ENCODE assay signal across 9 cellular contexts in the genomic region with DNA sequence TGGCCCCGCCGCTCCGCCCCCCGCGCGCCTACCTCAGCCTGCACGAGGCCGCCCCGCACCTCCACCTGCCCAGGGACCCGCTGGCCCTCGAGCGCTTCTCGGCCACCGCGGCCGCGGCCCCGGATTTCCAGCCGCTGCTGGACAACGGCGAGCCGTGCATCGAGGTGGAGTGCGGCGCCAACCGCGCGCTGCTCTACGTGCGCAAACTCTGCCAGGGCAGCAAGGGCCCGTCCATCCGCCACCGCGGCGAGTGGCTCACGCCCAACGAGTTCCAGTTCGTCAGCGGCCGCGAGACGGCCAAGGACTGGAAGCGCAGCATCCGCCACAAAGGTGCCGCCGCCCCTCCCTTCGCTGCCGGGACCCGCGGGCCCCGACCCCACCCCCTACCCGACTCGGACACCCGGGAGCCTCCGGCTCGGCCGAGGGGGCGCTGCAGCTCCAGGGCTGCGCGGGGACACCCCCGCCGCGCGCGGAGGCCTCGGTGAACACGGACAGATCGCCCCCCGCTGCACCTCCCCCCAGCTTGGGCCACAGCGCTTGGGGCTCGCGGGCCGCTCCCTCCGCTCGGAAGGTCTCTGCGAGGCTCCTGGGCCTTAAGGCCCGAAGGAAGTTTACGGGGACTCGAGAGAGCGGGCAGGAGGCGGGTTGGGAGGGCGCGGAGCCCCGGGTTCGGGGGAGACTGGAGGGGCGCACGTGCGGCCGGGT. TPM values are rescaled to one million over a fixed set of nuclear protein-coding genes. Genes with fewer than 3 reads are reported as not detected.
A peak's percentile ranks its signal among the peaks of the same experiment; 100 is the strongest.
DNase-seq lines count a peak whose midpoint lies in the region; TF ChIP-seq lines count a peak whose summit lies in the region.
"Had no signal": no experiment of that assay in that cellular context is flagged by ENCODE, and none has a peak within 500 bp of the region (broad histone marks: within the 10 kb centered on the region; RNA-seq: fewer than 3 reads in every experiment).

No MANE protein-coding gene starts in this region.

- H3K36me3 ChIP-seq in left ventricle myocardium inferior = no peaks in the 10 kb centered on the region
- no peaks in the 10 kb centered on the region for H3K36me3 ChIP-seq in spleen

- no peaks in the 10 kb centered on the region for H3K9me3 ChIP-seq in left ventricle myocardium inferior (replicated peaks)
- H3K9me3 ChIP-seq in spleen = no peaks in the 10 kb centered on the region

- WGBS in spleen, 5 donors = 0 to 1% (median 0%) methylated on average over 4 to 89 of the region's 89 CpGs

- DNase-seq in DMS53 (lab: John Stamatoyannopoulos, UW) = peak; percentile 80
- DNase-seq in DMS53 treated with DMSO at 0.1 percent for 48 hours (lab: John Stamatoyannopoulos, UW; ENCODE audit: unreplicated experiment) = no peak
- peak; percentile 37 for DNase-seq in RPMI7951 (ENCODE audit: low read depth)
- DNase-seq in left ventricle myocardium inferior = no peak
- no peak for DNase-seq in spleen
- DNase-seq in T-helper 9 cell = no peak
- no peak for DNase-seq in HPDE6-E6E7 (ENCODE audit: extremely low spot score)
- DNase-seq in NCI-H1048 (lab: John Stamatoyannopoulos, UW) = no peak

- H3K27me3 ChIP-seq in left ventricle myocardium inferior (ENCODE audit: low read depth) = peaks cover 98% of the 10 kb centered on the region
- H3K27me3 ChIP-seq in spleen (replicated peaks in 1 of 7) = peaks cover 0 to 100% (median 84%) of the 10 kb centered on the region in 7 donors

- TF ChIP-seq POLR2A in spleen (IDR thresholded peaks at IDR 0.05) = no peak

- H3K4me3 ChIP-seq in left ventricle myocardium inferior = peak overlapping the region; percentile 67
- peak overlapping the region; percentile 22 to 75 (median 53) for H3K4me3 ChIP-seq in spleen

- H3K27ac ChIP-seq in left ventricle myocardium inferior (replicated peaks) = no peak overlapping the region
- peak overlapping the region in 4 of 8 donors; percentile 28 to 80 (median 62) for H3K27ac ChIP-seq in spleen

- H3K4me1 ChIP-seq in left ventricle myocardium inferior = peaks cover 49% of the 10 kb centered on the region
- H3K4me1 ChIP-seq in spleen = peaks cover 21 to 70% (median 51%) of the 10 kb centered on the region in 6 donors

- intact Hi-C loops in left ventricle myocardium inferior (cut with micrococcal nuclease) = no loop called here
- intact Hi-C loops in spleen (cut with DNase I; ENCODE audit: low total_unique reads) = no loop called here

- TF ChIP-seq CTCF in left ventricle myocardium inferior (IDR thresholded peaks at IDR 0.05; ENCODE audit: borderline replicate concordance) (no peak), spleen (IDR thresholded peaks at IDR 0.05 in 8 of 11, conservative IDR thresholded peaks at IDR 0.05 in 3 of 11) (peak in 1 of 11 experiments; percentile 23)

RNA-seq across cellular contexts. Expression of gene SAMD11, which starts 1.0 kb away (rescaled TPM):
- 0.20 and 0.48 TPM in 2 replicates for total RNA-seq in RPMI7951 (2014; rRNA removed; shearing (Covaris generic))
- total RNA-seq in left ventricle myocardium inferior (2.4 TPM), spleen (10 to 100 TPM in 5 of 7 donors, 1 to 10 TPM in 2; 7.5 to 37.0 (median 18.1) TPM)
- polyA plus RNA-seq in spleen = 10 to 100 TPM in 2 of 3 donors, 1 to 10 TPM in 1; 7.7 to 33.2 (median 19.8) TPM
- total RNA-seq: T-helper 1 cell treated with Interleukin-12 subunit alpha and Interleukin-12 subunit beta and Interleukin-4 antibody, amounts not matched to agents 30 ng/mL and 1 ng/mL, for 36 hours had no signal

RNA-seq across cellular contexts. Expression of gene NOC2L, which starts 34.3 kb away (rescaled TPM):
- 68.1 and 71.6 TPM in 2 replicates for total RNA-seq in RPMI7951 (2014; rRNA removed; shearing (Covaris generic))
- total RNA-seq in left ventricle myocardium inferior (40.8 TPM), spleen (10 to 100 TPM; 26.2 to 61.1 (median 44.7) TPM)
- polyA plus RNA-seq in spleen = 10 to 100 TPM; 46.6 to 73.4 (median 52.8) TPM

RNA-seq across cellular contexts. Expression of gene KLHL17, which starts 35.6 kb away (rescaled TPM):
- total RNA-seq in RPMI7951 (2014; rRNA removed; shearing (Covaris generic)) = 5.0 and 5.4 TPM in 2 replicates
- 6.4 TPM for total RNA-seq in left ventricle myocardium inferior
- 10 to 100 TPM; 12.0 to 21.5 (median 18.7) TPM for total RNA-seq in spleen
- polyA plus RNA-seq in spleen = 10 to 100 TPM; 14.1 to 31.6 (median 26.0) TPM

RNA-seq across cellular contexts. Expression of gene PLEKHN1, which starts 41.5 kb away (rescaled TPM):
- 0.60 and 0.88 TPM in 2 replicates for total RNA-seq in RPMI7951 (2014; rRNA removed; shearing (Covaris generic))
- total RNA-seq in left ventricle myocardium inferior (not detected), spleen (1 to 10 TPM in 5 of 7 donors, under 1 TPM in 2; 0.65 to 2.2 (median 1.1) TPM)
- polyA plus RNA-seq in spleen = under 1 TPM; 0.17 to 0.80 (median 0.63) TPM

RNA-seq across cellular contexts. Expression of gene PERM1, which starts 57.1 kb away (rescaled TPM):
- total RNA-seq in RPMI7951 (2014; rRNA removed; shearing (Covaris generic)) = 0.12 TPM in 1 of 2 replicates, not detected in the other
- total RNA-seq in left ventricle myocardium inferior (160 TPM), spleen (under 1 TPM in 3 of 7 donors, not detected in 4; 0.39 to 0.85 (median 0.60) TPM)
- under 1 TPM; 0.20 to 0.80 (median 0.21) TPM for polyA plus RNA-seq in spleen
- total RNA-seq: T-helper 1 cell treated with Interleukin-12 subunit alpha and Interleukin-12 subunit beta and Interleukin-4 antibody, amounts not matched to agents 30 ng/mL and 1 ng/mL, for 36 hours had no signal

Comparison
In these comparisons a context has a peak if more than half of its experiments do, and no peak if none do; other contexts are left out.
1. DNase-seq: peak in DMS53 (single experiment) and RPMI7951 (single experiment); none in DMS53 treated with DMSO at 0.1 percent for 48 hours (single experiment), left ventricle myocardium inferior (single experiment), spleen (single experiment), T-helper 9 cell (single experiment), HPDE6-E6E7 (single experiment) and NCI-H1048 (single experiment).